33 cellular contexts compared by ENCODE assay signal in genomic region chrX:106875151-106875550, GRCh38. TPM values are rescaled to one million over a fixed set of nuclear protein-coding genes. Genes with fewer than 3 reads are reported as not detected.
"Had no signal": no experiment of that assay in that cellular context is flagged by ENCODE, and none has a peak within 500 bp of the region (broad histone marks: within the 10 kb centered on the region; RNA-seq: fewer than 3 reads in every experiment).

No MANE protein-coding gene starts in this region.

- H3K4me3 Mint-ChIP-seq: activated CD4-positive, alpha-beta memory T cell treated with anti-CD3 and anti-CD28 coated beads, Interleukin-2, amount 10 ng/mL, durations not matched to agents 7 days and 5 days; activated CD4-positive, alpha-beta T cell treated with anti-CD3 and anti-CD28 coated beads, Interleukin-2, amount 10 ng/mL, durations not matched to agents 7 days and 5 days; dendritic cell treated with granulocyte-macrophage colony-stimulating factor and Interleukin-4, amounts not matched to agents 40 ng/mL and 50 ng/mL, for 4 days; endodermal cell; naive thymus-derived CD8-positive, alpha-beta T cell; neural crest cell; stimulated activated naive B cell treated with anti-CD40 and anti-IgM and Interleukin-4, amounts not matched to agents 10 μg/mL and 1 μg/mL and 100 μg/mL, for 72 hours; T-helper 17 cell had no signal

- H3K27ac ChIP-seq: adrenal gland, ascending aorta, pancreas, prostate gland, sigmoid colon, stomach, thyroid gland, upper lobe of left lung, vagina had no signal

- H3K9me3 ChIP-seq: adrenal gland, ascending aorta, pancreas, prostate gland, sigmoid colon, stomach, thyroid gland, upper lobe of left lung, vagina had no signal

- ATAC-seq: activated naive CD4-positive, alpha-beta T cell treated with anti-CD3 and anti-CD28 coated beads, Interleukin-2, amount 50 U/mL, for 72 hours; esophagus mucosa; left colon; naive thymus-derived CD8-positive, alpha-beta T cell; pancreas; stimulated activated naive B cell treated with anti-CD40 and anti-IgM and Interleukin-4, amounts not matched to agents 10 μg/mL and 1 μg/mL and 100 μg/mL, for 72 hours; T-helper 17 cell had no signal

- H3K4me1 ChIP-seq: adrenal gland, ascending aorta, pancreas, prostate gland, sigmoid colon, stomach, thyroid gland, upper lobe of left lung, vagina had no signal

- DNase-seq: activated CD4-positive, alpha-beta memory T cell treated with anti-CD3 and anti-CD28 coated beads, Interleukin-2, amount 10 ng/mL, durations not matched to agents 7 days and 5 days; activated CD4-positive, alpha-beta T cell treated with anti-CD3 and anti-CD28 coated beads, Interleukin-2, amount 10 ng/mL, durations not matched to agents 7 days and 5 days; activated CD4-positive, CD25-positive, alpha-beta regulatory T cell treated with anti-CD3 and anti-CD28 coated beads, Interleukin-2, amount 50 U/mL, for 72 hours; activated T-cell treated with anti-CD3 and anti-CD28 coated beads, Interleukin-2, amount 50 U/mL, for 48 hours; adrenal gland; caudate nucleus; endodermal cell; head of caudate nucleus; hippocampal formation; kidney; left colon; mammary epithelial cell; naive thymus-derived CD8-positive, alpha-beta T cell; nucleus accumbens; pancreas; retina; sigmoid colon; stimulated activated CD4-positive, alpha-beta T cell treated with anti-CD3 and anti-CD28 coated beads, Interleukin-1b, Interleukin-23, amount 100 ng/mL, for 48 hours; stimulated activated naive B cell treated with anti-CD40 and anti-IgM and Interleukin-4, amounts not matched to agents 10 μg/mL and 1 μg/mL and 100 μg/mL, for 72 hours; stomach; T-helper 17 cell; T1000; thyroid gland; upper lobe of left lung had no signal

- H3K27ac Mint-ChIP-seq: activated CD4-positive, alpha-beta memory T cell treated with anti-CD3 and anti-CD28 coated beads, Interleukin-2, amount 10 ng/mL, durations not matched to agents 7 days and 5 days; activated CD4-positive, alpha-beta T cell treated with anti-CD3 and anti-CD28 coated beads, Interleukin-2, amount 10 ng/mL, durations not matched to agents 7 days and 5 days; activated naive CD4-positive, alpha-beta T cell treated with anti-CD3 and anti-CD28 coated beads, Interleukin-2, amount 50 U/mL, for 72 hours; activated T-helper 2 cell treated with anti-CD3 and anti-CD28 coated beads, Interferon-gamma antibody, Interleukin-2, Interleukin-4, amounts not matched to agents 10 μg/mL and 5 μg/mL and 100 μg/mL, durations not matched to agents 14 hours and 24 hours and 36 hours; dendritic cell treated with granulocyte-macrophage colony-stimulating factor and Interleukin-4, amounts not matched to agents 40 ng/mL and 50 ng/mL, for 4 days; endodermal cell; naive thymus-derived CD8-positive, alpha-beta T cell; stimulated activated naive B cell treated with anti-CD40 and anti-IgM and Interleukin-4, amounts not matched to agents 10 μg/mL and 1 μg/mL and 100 μg/mL, for 72 hours; T-helper 17 cell had no signal

- H3K36me3 ChIP-seq: adrenal gland, ascending aorta, pancreas, prostate gland, sigmoid colon, thyroid gland, upper lobe of left lung, vagina had no signal

- H3K27me3 Mint-ChIP-seq: activated CD4-positive, alpha-beta memory T cell treated with anti-CD3 and anti-CD28 coated beads, Interleukin-2, amount 10 ng/mL, durations not matched to agents 7 days and 5 days; activated CD4-positive, alpha-beta T cell treated with anti-CD3 and anti-CD28 coated beads, Interleukin-2, amount 10 ng/mL, durations not matched to agents 7 days and 5 days; dendritic cell treated with granulocyte-macrophage colony-stimulating factor and Interleukin-4, amounts not matched to agents 40 ng/mL and 50 ng/mL, for 4 days had no signal

- H3K36me3 Mint-ChIP-seq: activated naive CD4-positive, alpha-beta T cell treated with anti-CD3 and anti-CD28 coated beads, Interleukin-2, amount 50 U/mL, for 72 hours; naive thymus-derived CD8-positive, alpha-beta T cell; stimulated activated naive B cell treated with anti-CD40 and anti-IgM and Interleukin-4, amounts not matched to agents 10 μg/mL and 1 μg/mL and 100 μg/mL, for 72 hours had no signal

- H3K4me3 ChIP-seq: adrenal gland, ascending aorta, pancreas, prostate gland, sigmoid colon, smooth muscle cell, stomach, thyroid gland, upper lobe of left lung, vagina had no signal

- H3K9me3 Mint-ChIP-seq: activated CD4-positive, alpha-beta memory T cell treated with anti-CD3 and anti-CD28 coated beads, Interleukin-2, amount 10 ng/mL, durations not matched to agents 7 days and 5 days; activated CD4-positive, alpha-beta T cell treated with anti-CD3 and anti-CD28 coated beads, Interleukin-2, amount 10 ng/mL, durations not matched to agents 7 days and 5 days; activated naive CD4-positive, alpha-beta T cell treated with anti-CD3 and anti-CD28 coated beads, Interleukin-2, amount 50 U/mL, for 72 hours; activated T-helper 2 cell treated with anti-CD3 and anti-CD28 coated beads, Interferon-gamma antibody, Interleukin-2, Interleukin-4, amounts not matched to agents 10 μg/mL and 5 μg/mL and 100 μg/mL, durations not matched to agents 14 hours and 24 hours and 36 hours; dendritic cell treated with granulocyte-macrophage colony-stimulating factor and Interleukin-4, amounts not matched to agents 40 ng/mL and 50 ng/mL, for 4 days; naive thymus-derived CD8-positive, alpha-beta T cell; stimulated activated naive B cell treated with anti-CD40 and anti-IgM and Interleukin-4, amounts not matched to agents 10 μg/mL and 1 μg/mL and 100 μg/mL, for 72 hours had no signal

- H3K4me2 ChIP-seq: smooth muscle cell had no signal

- H3K4me1 Mint-ChIP-seq: activated CD4-positive, alpha-beta memory T cell treated with anti-CD3 and anti-CD28 coated beads, Interleukin-2, amount 10 ng/mL, durations not matched to agents 7 days and 5 days; activated CD4-positive, alpha-beta T cell treated with anti-CD3 and anti-CD28 coated beads, Interleukin-2, amount 10 ng/mL, durations not matched to agents 7 days and 5 days; endodermal cell; naive thymus-derived CD8-positive, alpha-beta T cell; neural crest cell; stimulated activated naive B cell treated with anti-CD40 and anti-IgM and Interleukin-4, amounts not matched to agents 10 μg/mL and 1 μg/mL and 100 μg/mL, for 72 hours; T-helper 17 cell had no signal

- H3K27me3 ChIP-seq: ascending aorta, pancreas, sigmoid colon, thyroid gland, upper lobe of left lung, vagina had no signal

RNA-seq across cellular contexts. Expression of gene RIPPLY1, which starts 28.0 kb away (rescaled TPM):
- total RNA-seq: activated CD4-positive, alpha-beta memory T cell treated with anti-CD3 and anti-CD28 coated beads, Interleukin-2, amount 10 ng/mL, durations not matched to agents 7 days and 5 days; activated CD4-positive, alpha-beta T cell treated with anti-CD3 and anti-CD28 coated beads, Interleukin-2, amount 10 ng/mL, durations not matched to agents 7 days and 5 days; activated naive CD4-positive, alpha-beta T cell treated with anti-CD3 and anti-CD28 coated beads, Interleukin-2, amount 50 U/mL, for 72 hours; activated T-helper 2 cell treated with anti-CD3 and anti-CD28 coated beads, Interferon-gamma antibody, Interleukin-2, Interleukin-4, amounts not matched to agents 10 μg/mL and 5 μg/mL and 100 μg/mL, durations not matched to agents 14 hours and 24 hours and 36 hours; ascending aorta; endodermal cell; esophagus mucosa; left colon; mammary epithelial cell; naive thymus-derived CD8-positive, alpha-beta T cell; neural crest cell; pancreas; prostate gland; sigmoid colon; smooth muscle cell; stomach; T-helper 17 cell; thyroid gland; upper lobe of left lung; vagina had no signal
- polyA plus RNA-seq: mammary epithelial cell; naive thymus-derived CD8-positive, alpha-beta T cell; smooth muscle cell; stomach had no signal

RNA-seq across cellular contexts. Expression of gene CLDN2, which starts 45.1 kb away (rescaled TPM):
- total RNA-seq: activated CD4-positive, alpha-beta memory T cell treated with anti-CD3 and anti-CD28 coated beads, Interleukin-2, amount 10 ng/mL, durations not matched to agents 7 days and 5 days; activated CD4-positive, alpha-beta T cell treated with anti-CD3 and anti-CD28 coated beads, Interleukin-2, amount 10 ng/mL, durations not matched to agents 7 days and 5 days; activated naive CD4-positive, alpha-beta T cell treated with anti-CD3 and anti-CD28 coated beads, Interleukin-2, amount 50 U/mL, for 72 hours; activated T-helper 2 cell treated with anti-CD3 and anti-CD28 coated beads, Interferon-gamma antibody, Interleukin-2, Interleukin-4, amounts not matched to agents 10 μg/mL and 5 μg/mL and 100 μg/mL, durations not matched to agents 14 hours and 24 hours and 36 hours; endodermal cell; esophagus mucosa; mammary epithelial cell; naive thymus-derived CD8-positive, alpha-beta T cell; neural crest cell; sigmoid colon; T-helper 17 cell; vagina had no signal
- polyA plus RNA-seq: mammary epithelial cell; naive thymus-derived CD8-positive, alpha-beta T cell had no signal
